Comparison of ENCODE assay signal across 1 cellular context in genomic region chr4:56252561-56253152, GRCh38.
TF ChIP-seq lines count a peak whose summit lies in the region.

No MANE protein-coding gene starts in this region.

TF ChIP-seq in HepG2, 621 proteins besides CTCF, POLR2A, EP300 and RAD21 (continued from another document):
- TF ChIP-seq GATAD2A (CRISPR knock-in tag; IDR thresholded peaks at IDR 0.05) (peak; percentile 44; the same call in 1 of the 2 replicates), FOXA3 (CRISPR knock-in tag; IDR thresholded peaks at IDR 0.05) (0 out of 2 replicates have a peak, but pooled peaks have one; percentile 15), ZNF841 (CRISPR knock-in tag; IDR thresholded peaks at IDR 0.05; ENCODE audit: borderline replicate concordance) (no peak), SAP130 (CRISPR knock-in tag; IDR thresholded peaks at IDR 0.05; ENCODE audit: low read depth) (0 out of 2 replicates have a peak, but pooled peaks have one; percentile 9), TEAD3 (CRISPR knock-in tag; optimal IDR thresholded peaks at IDR 0.05; ENCODE audit: borderline replicate concordance) (peak; percentile 9), HMG20A (CRISPR knock-in tag; IDR thresholded peaks at IDR 0.05; ENCODE audit: borderline replicate concordance) (0 out of 2 replicates have a peak, but pooled peaks have one; percentile 16), ZNF296 (CRISPR knock-in tag; conservative IDR thresholded peaks at IDR 0.05) (no peak), HOXD1 (CRISPR knock-in tag; IDR thresholded peaks at IDR 0.05) (0 out of 2 replicates have a peak, but pooled peaks have one; percentile 21), ZNF331 (CRISPR knock-in tag; IDR thresholded peaks at IDR 0.05) (0 out of 2 replicates have a peak, but pooled peaks have one; percentile 12), RARA (CRISPR knock-in tag; IDR thresholded peaks at IDR 0.05) (0 out of 2 replicates have a peak, but pooled peaks have one; percentile 20), BCL6 (CRISPR knock-in tag; IDR thresholded peaks at IDR 0.05) (peak; percentile 74), ZSCAN30 (CRISPR knock-in tag; IDR thresholded peaks at IDR 0.05) (no peak), SIX1 (CRISPR knock-in tag; IDR thresholded peaks at IDR 0.05; ENCODE audit: borderline replicate concordance) (0 out of 2 replicates have a peak, but pooled peaks have one; percentile 31), ARID5B (CRISPR knock-in tag; IDR thresholded peaks at IDR 0.05) (peak; percentile 46; the same call in 1 of the 2 replicates)
